10 cellular contexts compared by ENCODE assay signal in genomic region chr13:111281751-111282311, GRCh38. TPM values are rescaled to one million over a fixed set of nuclear protein-coding genes. Genes with fewer than 3 reads are reported as not detected.
A peak's percentile ranks its signal among the peaks of the same experiment; 100 is the strongest.
DNase-seq lines count a peak whose midpoint lies in the region; ATAC-seq and TF ChIP-seq lines count a peak whose summit lies in the region.
"Had no signal": no experiment of that assay in that cellular context is flagged by ENCODE, and none has a peak within 500 bp of the region (broad histone marks: within the 10 kb centered on the region; RNA-seq: fewer than 3 reads in every experiment).

No MANE protein-coding gene starts in this region.

- H3K4me1 ChIP-seq in left lung, result no peaks in the 10 kb centered on the region

- no peak for TF ChIP-seq CTCF in chondrocyte (IDR thresholded peaks at IDR 0.05)
- TF ChIP-seq CTCF in left lung (IDR thresholded peaks at IDR 0.05), result no peak

- H3K4me3 ChIP-seq in left lung, result no peak overlapping the region

- intact Hi-C loops in left lung (cut with DNase I), result no loop called here

- peaks cover 0 to 98% of the 10 kb centered on the region in 2 donors for H3K36me3 ChIP-seq in left lung

- peak overlapping the region; percentile 99 for H3K27ac Mint-ChIP-seq in chondrocyte (ENCODE audit: unreplicated experiment)

- no peaks in the 10 kb centered on the region for H3K27me3 Mint-ChIP-seq in chondrocyte (ENCODE audit: low read depth)

- peaks cover 35% of the 10 kb centered on the region for H3K36me3 Mint-ChIP-seq in chondrocyte (ENCODE audit: low read depth)

- DNase-seq in NCI-H1092 (lab: John Stamatoyannopoulos, UW) (peak; percentile 56), chondrocyte (ENCODE audit: low spot score) (no peak), left lung (no peak), DMS153 (lab: John Stamatoyannopoulos, UW) (no peak), SW480 (ENCODE audit: low spot score) (no peak)
- DNase-seq: activated CD4-positive, CD25-positive, alpha-beta regulatory T cell; NCI-H510A treated with DMSO at 0.1 percent for 48 hours had no signal

- H3K27ac ChIP-seq in left lung, result peak overlapping the region; percentile 18 to 28
- H3K27ac ChIP-seq in temporal lobe (ENCODE audit: low read depth, low read length), result peak overlapping the region; percentile 77
- H3K27ac ChIP-seq: HL-60 had no signal

- no peaks in the 10 kb centered on the region for H3K27me3 ChIP-seq in left lung

- peak overlapping the region; percentile 36 for H3K4me3 Mint-ChIP-seq in chondrocyte (ENCODE audit: unreplicated experiment)

- no peaks in the 10 kb centered on the region for H3K9me3 ChIP-seq in left lung

- ATAC-seq in left lung, result peak; percentile 55
- ATAC-seq in GM18873 (IDR thresholded peaks at IDR 0.05; ENCODE audit: low FRiP score, unreplicated experiment), result no peak

- H3K4me1 Mint-ChIP-seq in chondrocyte (ENCODE audit: low read depth), result peaks cover 54% of the 10 kb centered on the region

- no peaks in the 10 kb centered on the region for H3K9me3 Mint-ChIP-seq in chondrocyte (ENCODE audit: low read depth)

RNA-seq across cellular contexts. Expression of gene TEX29, which starts 38.6 kb away (rescaled TPM):
- total RNA-seq in chondrocyte, result 0.59 to 0.94 TPM (median 0.70 TPM) in 3 replicates
- total RNA-seq in left lung, result under 1 TPM; 0.35 to 0.42 TPM
- total RNA-seq in temporal lobe, result not detected
